Comparison of ENCODE assay signal across 25 cellular contexts in the genomic region with DNA sequence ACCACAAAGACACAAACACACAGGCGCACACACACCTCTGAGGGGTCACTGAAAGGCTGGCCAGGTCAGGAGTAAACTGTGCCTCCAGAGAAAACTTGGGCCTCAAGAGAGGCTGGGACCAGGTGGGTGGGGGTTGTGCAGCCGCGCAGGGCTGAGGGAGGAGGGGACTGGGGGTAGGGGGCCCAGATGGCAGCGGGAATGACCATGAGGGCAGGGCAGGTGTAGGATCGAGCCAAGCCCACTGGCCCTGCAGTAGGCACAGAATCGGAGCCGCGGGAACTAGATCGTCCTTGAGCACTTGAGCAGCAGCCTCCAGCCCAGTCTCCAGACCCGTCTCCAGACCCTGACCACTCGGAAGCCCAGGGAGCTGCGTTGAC. TPM values are rescaled to one million over a fixed set of nuclear protein-coding genes. Genes with fewer than 3 reads are reported as not detected.
DNase-seq lines count a peak whose midpoint lies in the region; ATAC-seq, FAIRE-seq and TF ChIP-seq lines count a peak whose summit lies in the region.
"Had no signal": no experiment of that assay in that cellular context is flagged by ENCODE, and none has a peak within 500 bp of the region (broad histone marks: within the 10 kb centered on the region; RNA-seq: fewer than 3 reads in every experiment).

No MANE protein-coding gene starts in this region.

- no peak for TF ChIP-seq RAD21 in H1 (IDR thresholded peaks at IDR 0.05 in 1 of 2, conservative IDR thresholded peaks at IDR 0.05 in 1 of 2; ENCODE audit: low read depth in 2 of 2, low read length in 2 of 2)

- H3K4me2 ChIP-seq in H1 (ENCODE audit: insufficient read depth in 1 of 2, low read depth in 2 of 2, low read length in 2 of 2) = peak overlapping the region in 1 of 2 experiments; percentile 70; a peak in 2 of 4 replicates

- TF ChIP-seq EP300 in H1 (IDR thresholded peaks at IDR 0.05; ENCODE audit: borderline replicate concordance in 1 of 2, low read depth in 2 of 2, low read length in 2 of 2) = no peak

- no peak overlapping the region for H3K14ac ChIP-seq in H1 (ENCODE audit: insufficient read length)

- H3K27ac ChIP-seq in right atrium auricular region (no peak overlapping the region), H1 (ENCODE audit: low read depth, low read length) (no peak overlapping the region), upper lobe of right lung (no peak overlapping the region)
- H3K27ac ChIP-seq: heart left ventricle, skin epidermis, upper lobe of left lung had no signal

- H3K23me2 ChIP-seq in H1 (ENCODE audit: low read depth, low read length) = peaks cover 5% of the 10 kb centered on the region; the same call in 1 of the 2 replicates

- H4K91ac ChIP-seq in H1 (replicated peaks; ENCODE audit: insufficient read length, low read length) = peak overlapping the region; percentile 97

- H3K27me3 ChIP-seq in right atrium auricular region = no peaks in the 10 kb centered on the region
- peaks cover 0 to 27% (median 23%) of the 10 kb centered on the region in 4 experiments; a peak in 6 of 7 replicates for H3K27me3 ChIP-seq in H1 (replicated peaks in 1 of 4; ENCODE audit: control insufficient read depth in 3 of 4, extremely low read depth in 1 of 4, insufficient read depth in 3 of 4, low read length in 3 of 4)
- H3K27me3 ChIP-seq in upper lobe of right lung = no peaks in the 10 kb centered on the region
- H3K27me3 ChIP-seq: BE2C, MG63, upper lobe of left lung had no signal

- TF ChIP-seq CTCF in right atrium auricular region (IDR thresholded peaks at IDR 0.05) (no peak), H1 (IDR thresholded peaks at IDR 0.05; ENCODE audit: control extremely low read depth in 1 of 3, insufficient read depth in 1 of 3, low read depth in 1 of 3, low read length in 3 of 3) (no peak), neural crest cell (conservative IDR thresholded peaks at IDR 0.05) (no peak), upper lobe of right lung (IDR thresholded peaks at IDR 0.05) (no peak)

- peak overlapping the region; percentile 97; the same call in 1 of the 2 replicates for H2BK12ac ChIP-seq in H1 (ENCODE audit: low read depth, low read length)

- H3K4me3 ChIP-seq in right atrium auricular region (no peak overlapping the region), H1 (ENCODE audit: extremely low read depth in 1 of 4, insufficient read depth in 2 of 4, low read depth in 3 of 4, low read length in 4 of 4) (no peak overlapping the region), upper lobe of right lung (no peak overlapping the region)
- H3K4me3 ChIP-seq: MG63, upper lobe of left lung had no signal

- no peak overlapping the region for H3K4ac ChIP-seq in H1 (replicated peaks; ENCODE audit: insufficient read length, low read depth, low read length)

- H3K9me3 ChIP-seq in right atrium auricular region = no peaks in the 10 kb centered on the region
- peaks cover 20 to 33% of the 10 kb centered on the region in 2 experiments for H3K9me3 ChIP-seq in H1 (ENCODE audit: insufficient read depth in 2 of 2, low read depth in 1 of 2, low read length in 1 of 2)
- H3K9me3 ChIP-seq in upper lobe of right lung = no peaks in the 10 kb centered on the region
- H3K9me3 ChIP-seq: upper lobe of left lung had no signal

- no peak overlapping the region for H2BK20ac ChIP-seq in H1 (ENCODE audit: low read length)

- H4K5ac ChIP-seq in H1 (ENCODE audit: insufficient read length, low read depth, low read length) = no peak overlapping the region

- H2BK120ac ChIP-seq in H1 (replicated peaks; ENCODE audit: low read depth, low read length) = no peak overlapping the region

- no peak overlapping the region for H3K9ac ChIP-seq in H1 (replicated peaks in 1 of 4; ENCODE audit: extremely low read depth in 1 of 4, low read depth in 3 of 4, low read length in 3 of 4)

- intact Hi-C loops in left cardiac atrium (cut with DNase I) (no loop called here), upper lobe of right lung (cut with DNase I) (no loop called here)

- H2BK15ac ChIP-seq in H1 (ENCODE audit: low read length) = no peak overlapping the region

- peak; percentile 18 for DNase-seq in left cardiac atrium
- DNase-seq in right atrium auricular region (ENCODE audit: low spot score) = no peak
- peak in 1 of 2 experiments; percentile 46 for DNase-seq in H1 (ENCODE audit: low read depth in 1 of 2, low spot score in 2 of 2)
- no peak for DNase-seq in neural crest cell (ENCODE audit: low read depth, low spot score)
- no peak for DNase-seq in upper lobe of right lung
- no peak for DNase-seq in SIG-M5 treated with dmso at 0.1 percent for 504 hours (lab: John Stamatoyannopoulos, UW; ENCODE audit: unreplicated experiment)
- DNase-seq: ACHN; activated CD4-positive, alpha-beta T cell treated with anti-CD3 and anti-CD28 coated beads, Interleukin-2, amount 50 U/mL, for 48 hours; amygdala; BE2C; DMS53; effector CD4-positive, alpha-beta T cell; heart left ventricle; KBM-7; MG63; NCI-H2029 treated with DMSO at 0.1 percent for 48 hours; NCI-H748 treated with DMSO at 0.1 percent for 48 hours; occipital lobe; stimulated activated CD4-positive, alpha-beta T cell treated with anti-CD3 and anti-CD28 coated beads, Interleukin-1b, Interleukin-23, amount 100 ng/mL, for 48 hours had no signal

- peaks cover 11% of the 10 kb centered on the region for H3K27me3 Mint-ChIP-seq in neural crest cell (ENCODE audit: low read depth)
- no peaks in the 10 kb centered on the region for H3K27me3 Mint-ChIP-seq in activated T-helper 17 cell treated with anti-CD3 and anti-CD28 coated beads, Interleukin-2, amount 50 U/mL, for 72 hours

- peaks cover 9% of the 10 kb centered on the region for H3K36me3 ChIP-seq in right atrium auricular region
- no peaks in the 10 kb centered on the region; a peak in 1 of 8 replicates for H3K36me3 ChIP-seq in H1 (ENCODE audit: control insufficient read depth in 2 of 4, insufficient read depth in 4 of 4, low read length in 3 of 4)
- H3K36me3 ChIP-seq in upper lobe of right lung = peaks cover 10% of the 10 kb centered on the region

- WGBS in H1 (ENCODE audit: extremely low coverage in 1 of 2, insufficient coverage in 1 of 2, insufficient read length in 1 of 2, insufficient replicate concordance in 2 of 2, low coverage in 1 of 2, low lambda C conversion rate in 2 of 2, missing lambda C conversion rate in 1 of 2), 2 experiments = 93% methylated on average over 10 of the region's 12 CpGs; no CpG with 5 or more reads in 1 of the 2 experiments

- H4K20me1 ChIP-seq in H1 (replicated peaks in 1 of 2; ENCODE audit: control insufficient read depth in 1 of 2, insufficient read depth in 2 of 2, low read length in 2 of 2) = peaks cover 0 to 4% of the 10 kb centered on the region in 2 experiments

- no peak overlapping the region for H4K8ac ChIP-seq in H1 (ENCODE audit: extremely low read depth, insufficient read depth, low read length)

- H2AK5ac ChIP-seq in H1 (ENCODE audit: low read depth, low read length) = peak overlapping the region; percentile 100

- POLR2A ChIA-PET in H1 (lab: Charles Lee; ENCODE audit: partially characterized antibody) = no interaction called here

- no peak overlapping the region for H3K56ac ChIP-seq in H1 (replicated peaks; ENCODE audit: insufficient read length, low read depth, low read length)

- no peak overlapping the region for H3K18ac ChIP-seq in H1 (ENCODE audit: extremely low read depth, low read length)

- H3K23ac ChIP-seq in H1 (ENCODE audit: insufficient read length) = no peak overlapping the region

- H2AFZ ChIP-seq in H1 (ENCODE audit: low read length) = no peak overlapping the region

- H3K79me2 ChIP-seq in H1 (ENCODE audit: control insufficient read depth in 1 of 2, insufficient read depth in 2 of 2, low read length in 2 of 2) = no peaks in the 10 kb centered on the region

- ATAC-seq in left cardiac atrium = no peak
- peak; percentile 14 for ATAC-seq in upper lobe of right lung
- ATAC-seq in activated T-helper 17 cell treated with anti-CD3 and anti-CD28 coated beads, Interleukin-2, amount 50 U/mL, for 72 hours (replicated peaks) = no peak
- no peak for ATAC-seq in GM18520 (IDR thresholded peaks at IDR 0.05; ENCODE audit: unreplicated experiment)

- H3K4me1 ChIP-seq in right atrium auricular region = peaks cover 0 to 13% of the 10 kb centered on the region in 2 donors
- peaks cover 0 to 8% (median 3%) of the 10 kb centered on the region in 4 experiments; a peak in 4 of 7 replicates for H3K4me1 ChIP-seq in H1 (replicated peaks in 1 of 4; ENCODE audit: control insufficient read depth in 3 of 4, insufficient read depth in 4 of 4, low read length in 3 of 4)
- H3K4me1 ChIP-seq in upper lobe of right lung = peaks cover 6% of the 10 kb centered on the region
- H3K4me1 ChIP-seq: BE2C had no signal

- H3K9me3 Mint-ChIP-seq in neural crest cell = peaks cover 10% of the 10 kb centered on the region
- no peaks in the 10 kb centered on the region for H3K9me3 Mint-ChIP-seq in activated T-helper 17 cell treated with anti-CD3 and anti-CD28 coated beads, Interleukin-2, amount 50 U/mL, for 72 hours

- no peak for TF ChIP-seq POLR2A in H1 (IDR thresholded peaks at IDR 0.05; ENCODE audit: control extremely low read depth in 1 of 2, low read depth in 2 of 2, low read length in 2 of 2)

- H3K36me3 Mint-ChIP-seq in neural crest cell (ENCODE audit: low read depth) = peaks cover 56% of the 10 kb centered on the region
- H3K36me3 Mint-ChIP-seq in activated T-helper 17 cell treated with anti-CD3 and anti-CD28 coated beads, Interleukin-2, amount 50 U/mL, for 72 hours (ENCODE audit: low read depth) = peaks cover 38% of the 10 kb centered on the region

- no peak for FAIRE-seq in H1 (lab: Jason Lieb, UNC)

- H3K4me1 Mint-ChIP-seq in neural crest cell = peaks cover 4% of the 10 kb centered on the region
- peaks cover 6% of the 10 kb centered on the region for H3K4me1 Mint-ChIP-seq in activated T-helper 17 cell treated with anti-CD3 and anti-CD28 coated beads, Interleukin-2, amount 50 U/mL, for 72 hours
- H3K4me1 Mint-ChIP-seq: activated naive CD4-positive, alpha-beta T cell treated with anti-CD3 and anti-CD28 coated beads, Interleukin-2, amount 10 ng/mL, durations not matched to agents 7 days and 5 days had no signal

- no peak overlapping the region for H2BK5ac ChIP-seq in H1 (ENCODE audit: low read depth, low read length)

- no peak overlapping the region for H3K4me3 Mint-ChIP-seq in neural crest cell
- no peak overlapping the region for H3K4me3 Mint-ChIP-seq in activated T-helper 17 cell treated with anti-CD3 and anti-CD28 coated beads, Interleukin-2, amount 50 U/mL, for 72 hours
- H3K4me3 Mint-ChIP-seq: activated naive CD4-positive, alpha-beta T cell treated with anti-CD3 and anti-CD28 coated beads, Interleukin-2, amount 10 ng/mL, durations not matched to agents 7 days and 5 days; memory B cell had no signal

- H3K79me1 ChIP-seq in H1 (ENCODE audit: low read depth, low read length) = no peaks in the 10 kb centered on the region; the same call in 1 of the 2 replicates

- CTCF ChIA-PET in H1 (lab: Charles Lee; ENCODE audit: partially characterized antibody) = interaction anchor here (1.3 kb wide), 1 partner anchor 24 kb away, joined by 4 read pairs; no protein-coding TSS in a partner anchor

- peak overlapping the region; percentile 87 for H3K27ac Mint-ChIP-seq in neural crest cell (ENCODE audit: unreplicated experiment)
- no peak overlapping the region for H3K27ac Mint-ChIP-seq in activated T-helper 17 cell treated with anti-CD3 and anti-CD28 coated beads, Interleukin-2, amount 50 U/mL, for 72 hours
- H3K27ac Mint-ChIP-seq: activated naive CD4-positive, alpha-beta T cell treated with anti-CD3 and anti-CD28 coated beads, Interleukin-2, amount 10 ng/mL, durations not matched to agents 7 days and 5 days; memory B cell had no signal

RNA-seq across cellular contexts. Expression of a gene that starts 36.8 kb away (rescaled TPM):
- 1 to 10 TPM; 4.9 to 8.1 TPM for total RNA-seq in left cardiac atrium
- 1 to 10 TPM; 3.7 to 7.9 TPM for total RNA-seq in right atrium auricular region
- total RNA-seq in H1 (2021; fragmentation: NEBNext Ultra II Directional; extraction: Animal tissue kit (Norgen Biotek cat#: 25700)) = 4.5 and 5.4 TPM in 2 replicates
- polyA plus RNA-seq in H1 (2011; rRNA removed) = 4.8 and 6.4 TPM in 2 replicates
- 5.1 TPM for polyA plus RNA-seq in H1 (2011; cell fraction: cytosol; rRNA removed)
- polyA plus RNA-seq in H1 (2011; cell fraction: nucleus; rRNA removed) = 10.3 TPM
- 3.3 to 4.5 TPM (median 4.0 TPM) in 4 replicates for polyA plus RNA-seq in H1 (2012, experiment 1 of 2)
- 4.1 TPM for polyA plus RNA-seq in H1 (2012, experiment 2 of 2)
- 1.4 TPM for polyA plus RNA-seq in H1 (2013, experiment 1 of 2)
- polyA plus RNA-seq in H1 (2013, experiment 2 of 2) = 2.1 TPM
- 8.1 and 10.0 TPM in 2 replicates for polyA minus RNA-seq in H1 (2011; rRNA and poly(A)+ RNA removed)
- 3.9 TPM for polyA minus RNA-seq in H1 (2011; cell fraction: cytosol; rRNA and poly(A)+ RNA removed)
- polyA minus RNA-seq in H1 (2011; cell fraction: nucleus; rRNA and poly(A)+ RNA removed) = 15.7 TPM
- 13.0 and 15.9 TPM in 2 replicates for total RNA-seq in neural crest cell
- total RNA-seq in upper lobe of right lung = 19.3 TPM
- total RNA-seq in activated T-helper 17 cell treated with anti-CD3 and anti-CD28 coated beads, Interleukin-2, amount 50 U/mL, for 72 hours = 10 to 100 TPM; 14.5 to 28.8 TPM

RNA-seq across cellular contexts. Expression of a gene that starts 39.2 kb away (rescaled TPM):
- total RNA-seq in left cardiac atrium (1 to 10 TPM; 8.1 to 8.2 TPM), right atrium auricular region (10 to 100 TPM; 12.0 to 17.5 TPM), neural crest cell (5.0 and 6.1 TPM in 2 replicates), upper lobe of right lung (5.3 TPM)
- 1.3 and 2.1 TPM in 2 replicates for total RNA-seq in H1 (2021; fragmentation: NEBNext Ultra II Directional; extraction: Animal tissue kit (Norgen Biotek cat#: 25700))
- 2.3 and 3.3 TPM in 2 replicates for polyA plus RNA-seq in H1 (2011; rRNA removed)
- polyA plus RNA-seq in H1 (2011; cell fraction: cytosol; rRNA removed) = 2.8 TPM
- 2.2 TPM for polyA plus RNA-seq in H1 (2011; cell fraction: nucleus; rRNA removed)
- 1.6 to 2.9 TPM (median 1.9 TPM) in 4 replicates for polyA plus RNA-seq in H1 (2012, experiment 1 of 2)
- polyA plus RNA-seq in H1 (2012, experiment 2 of 2) = 2.8 TPM
- polyA plus RNA-seq in H1 (2013, experiment 1 of 2) = 1.5 TPM
- polyA plus RNA-seq in H1 (2013, experiment 2 of 2) = 1.8 TPM
- 1.1 and 4.7 TPM in 2 replicates for polyA minus RNA-seq in H1 (2011; rRNA and poly(A)+ RNA removed)
- 0.88 TPM for polyA minus RNA-seq in H1 (2011; cell fraction: cytosol; rRNA and poly(A)+ RNA removed)
- polyA minus RNA-seq in H1 (2011; cell fraction: nucleus; rRNA and poly(A)+ RNA removed) = 7.1 TPM
- total RNA-seq in activated T-helper 17 cell treated with anti-CD3 and anti-CD28 coated beads, Interleukin-2, amount 50 U/mL, for 72 hours = 1 to 10 TPM; 3.6 to 8.3 TPM

RNA-seq across cellular contexts. Expression of a gene that starts 47.3 kb away (rescaled TPM):
- total RNA-seq in left cardiac atrium (10 to 100 TPM; 47.3 to 67.6 TPM), right atrium auricular region (10 to 100 TPM; 62.0 to 76.3 TPM), neural crest cell (36.1 and 37.1 TPM in 2 replicates), upper lobe of right lung (88.6 TPM)
- total RNA-seq in H1 (2021; fragmentation: NEBNext Ultra II Directional; extraction: Animal tissue kit (Norgen Biotek cat#: 25700)) = 11.3 and 11.7 TPM in 2 replicates
- 9.0 and 13.5 TPM in 2 replicates for polyA plus RNA-seq in H1 (2011; rRNA removed)
- polyA plus RNA-seq in H1 (2011; cell fraction: cytosol; rRNA removed) = 7.2 TPM
- polyA plus RNA-seq in H1 (2011; cell fraction: nucleus; rRNA removed) = 23.2 TPM
- 7.1 to 11.6 TPM (median 11.6 TPM) in 4 replicates for polyA plus RNA-seq in H1 (2012, experiment 1 of 2)
- 12.3 TPM for polyA plus RNA-seq in H1 (2012, experiment 2 of 2)
- polyA plus RNA-seq in H1 (2013, experiment 1 of 2) = 7.8 TPM
- polyA plus RNA-seq in H1 (2013, experiment 2 of 2) = 8.7 TPM
- 3.0 and 3.4 TPM in 2 replicates for polyA minus RNA-seq in H1 (2011; rRNA and poly(A)+ RNA removed)
- polyA minus RNA-seq in H1 (2011; cell fraction: cytosol; rRNA and poly(A)+ RNA removed) = 11.2 TPM
- 10.5 TPM for polyA minus RNA-seq in H1 (2011; cell fraction: nucleus; rRNA and poly(A)+ RNA removed)
- 10 to 100 TPM; 27.2 to 52.7 TPM for total RNA-seq in activated T-helper 17 cell treated with anti-CD3 and anti-CD28 coated beads, Interleukin-2, amount 50 U/mL, for 72 hours
